In genomic region chr16:57480127-57480753, GRCh38 we compare ENCODE assay signal across 10 cellular contexts. TPM values are rescaled to one million over a fixed set of nuclear protein-coding genes. Genes with fewer than 3 reads are reported as not detected.
DNase-seq lines count a peak whose midpoint lies in the region; ATAC-seq, FAIRE-seq and TF ChIP-seq lines count a peak whose summit lies in the region.
"Had no signal": no experiment of that assay in that cellular context is flagged by ENCODE, and none has a peak within 500 bp of the region (broad histone marks: within the 10 kb centered on the region; RNA-seq: fewer than 3 reads in every experiment).

No MANE protein-coding gene starts in this region.

- FAIRE-seq in H54 (lab: Jason Lieb, UNC) = no peak
- no peak for FAIRE-seq in GM12892 (lab: Jason Lieb, UNC)

- H3K79me2 ChIP-seq in mammary epithelial cell (ENCODE audit: insufficient read depth, low read length) = no peaks in the 10 kb centered on the region

- H4K20me1 ChIP-seq in mammary epithelial cell (ENCODE audit: insufficient read depth, low read length) = no peaks in the 10 kb centered on the region

- no peak for TF ChIP-seq CTCF in mammary epithelial cell (conservative IDR thresholded peaks at IDR 0.05 in 1 of 2, IDR thresholded peaks at IDR 0.05 in 1 of 2; ENCODE audit: extremely low read depth in 1 of 2, insufficient read depth in 1 of 2, low read depth in 1 of 2, low read length in 2 of 2)
- TF ChIP-seq CTCF in stomach (IDR thresholded peaks at IDR 0.05) = no peak

- peak; percentile 12; the same call in 1 of the 2 replicates for TF ChIP-seq POLR2A in H54 (IDR thresholded peaks at IDR 0.05; ENCODE audit: low read depth, low read length)
- TF ChIP-seq POLR2A in stomach (IDR thresholded peaks at IDR 0.05) = no peak
- TF ChIP-seq POLR2A in GM12892 (IDR thresholded peaks at IDR 0.05; ENCODE audit: low read depth, low read length) = no peak

- no peaks in the 10 kb centered on the region for H3K27me3 ChIP-seq in mammary epithelial cell (ENCODE audit: insufficient read depth, low read length)
- H3K27me3 ChIP-seq in stomach = no peaks in the 10 kb centered on the region

- H3K9me3 ChIP-seq in mammary epithelial cell (replicated peaks; ENCODE audit: insufficient read depth, low read length) (no peaks in the 10 kb centered on the region), stomach (no peaks in the 10 kb centered on the region)

- H3K4me3 ChIP-seq in mammary epithelial cell (replicated peaks in 1 of 3; ENCODE audit: insufficient read depth in 1 of 3, low read depth in 2 of 3, low read length in 3 of 3) = peak overlapping the region in 1 of 3 experiments; percentile 38
- peak overlapping the region; percentile 39 to 61 (median 42) for H3K4me3 ChIP-seq in stomach

- BruUV-seq in mammary epithelial cell (replicated peaks; lab: Mats Ljungman, UMichigan) = no TSS peak

- peak overlapping the region; percentile 85 for H3K4me2 ChIP-seq in mammary epithelial cell (ENCODE audit: insufficient read depth, low read depth, low read length)

- DNase-seq in H54 (ENCODE audit: insufficient read length, low spot score) (peak; percentile 89), mammary epithelial cell (no peak), kidney tubule cell (ENCODE audit: low spot score) (peak; percentile 81), stomach (peak; percentile 92), SW 1271 (lab: John Stamatoyannopoulos, UW) (no peak), GM12892 (ENCODE audit: insufficient read length) (no peak)
- DNase-seq: activated naive CD4-positive, alpha-beta T cell; stimulated activated naive CD8-positive, alpha-beta T cell treated with anti-CD3 and anti-CD28 coated beads, Interleukin-15, Interleukin-2, amounts not matched to agents 100 U/mL and 50 U/mL, for 24 hours had no signal

- intact Hi-C loops in mammary epithelial cell (cut with micrococcal nuclease) (no loop called here), stomach (cut with DNase I; ENCODE audit: low total_unique reads) (no loop called here)

- no peak overlapping the region for H3K9ac ChIP-seq in mammary epithelial cell (ENCODE audit: insufficient read depth, low read length)

- ATAC-seq in GM21825 (IDR thresholded peaks at IDR 0.05; ENCODE audit: unreplicated experiment) = no peak
- ATAC-seq in GM21390 (IDR thresholded peaks at IDR 0.05; ENCODE audit: unreplicated experiment) = no peak
- ATAC-seq: stimulated activated naive CD8-positive, alpha-beta T cell treated with anti-CD3 and anti-CD28 coated beads, Interleukin-15, Interleukin-2, amounts not matched to agents 100 U/mL and 50 U/mL, for 24 hours had no signal

- peak overlapping the region; percentile 89 for H2AFZ ChIP-seq in mammary epithelial cell (ENCODE audit: low read depth, low read length)

- H3K27ac ChIP-seq in mammary epithelial cell (ENCODE audit: insufficient read depth, low read depth, low read length) (no peak overlapping the region), stomach (peak overlapping the region; percentile 83 to 89 (median 84))

- in situ Hi-C loops in mammary epithelial cell (cut with MboI; ENCODE audit: low sequenced_read_pairs in 2 of 2) = no loop called here

- CTCF ChIA-PET in mammary epithelial cell (lab: Charles Lee; ENCODE audit: low non-redundant PET) = no interaction called here

- WGBS in mammary epithelial cell (ENCODE audit: low coverage, missing lambda C conversion rate) = 50% methylated on average over 2 of the region's 14 CpGs
- WGBS in stomach, 5 donors = 25 to 37% (median 27%) methylated on average over 9 to 14 of the region's 14 CpGs

- H3K36me3 ChIP-seq in mammary epithelial cell (ENCODE audit: insufficient read depth, low read length) (no peaks in the 10 kb centered on the region), stomach (peaks cover under 1 to 11% (median 2%) of the 10 kb centered on the region in 4 donors)

- no peak for TF ChIP-seq EP300 in stomach (IDR thresholded peaks at IDR 0.05)

- dilution Hi-C loops in mammary epithelial cell (cut with HindIII; ENCODE audit: low sequenced_read_pairs) = no loop called here

- peaks cover 16% of the 10 kb centered on the region for H3K4me1 ChIP-seq in mammary epithelial cell (ENCODE audit: insufficient read depth, low read length)
- peaks cover 55 to 84% (median 78%) of the 10 kb centered on the region in 4 donors for H3K4me1 ChIP-seq in stomach

RNA-seq across cellular contexts. Expression of gene DOK4, which starts 6.1 kb away (rescaled TPM):
- total RNA-seq in mammary epithelial cell (10 to 100 TPM; 14.8 to 20.0 TPM), stomach (10 to 100 TPM; 11.2 to 51.0 (median 23.9) TPM)
- polyA plus RNA-seq in mammary epithelial cell (13.9 TPM), stomach (10 to 100 TPM; 21.5 to 55.9 (median 44.6) TPM)
- polyA minus RNA-seq in mammary epithelial cell = 34.1 TPM
- polyA plus RNA-seq in GM12892 (2012; ENCODE audit: missing spikeins) = 3.0 TPM

RNA-seq across cellular contexts. Expression of gene POLR2C, which starts 17.8 kb away (rescaled TPM):
- total RNA-seq in mammary epithelial cell = 10 to 100 TPM; 45.1 to 82.2 TPM
- 87.8 TPM for polyA plus RNA-seq in mammary epithelial cell
- polyA minus RNA-seq in mammary epithelial cell = 161 TPM
- 100 to 1,000 TPM in 2 of 5 donors, 10 to 100 TPM in 3; 60.0 to 162 (median 84.4) TPM for total RNA-seq in stomach
- 10 to 100 TPM; 31.8 to 56.1 (median 48.9) TPM for polyA plus RNA-seq in stomach
- polyA plus RNA-seq in GM12892 (2012; ENCODE audit: missing spikeins) = 38.2 TPM

RNA-seq across cellular contexts. Expression of gene COQ9, which starts 33.0 kb away (rescaled TPM):
- total RNA-seq in mammary epithelial cell (10 to 100 TPM; 41.2 to 42.5 TPM), stomach (100 to 1,000 TPM in 1 of 5 donors, 10 to 100 TPM in 4; 40.6 to 108 (median 58.9) TPM)
- polyA plus RNA-seq in mammary epithelial cell (69.8 TPM), stomach (10 to 100 TPM; 56.4 to 79.3 (median 74.5) TPM)
- 96.9 TPM for polyA minus RNA-seq in mammary epithelial cell
- 47.6 TPM for polyA plus RNA-seq in GM12892 (2012; ENCODE audit: missing spikeins)

RNA-seq across cellular contexts. Expression of gene CIAPIN1, which starts 33.1 kb away (rescaled TPM):
- 10 to 100 TPM; 60.8 to 69.9 TPM for total RNA-seq in mammary epithelial cell
- 63.8 TPM for polyA plus RNA-seq in mammary epithelial cell
- polyA minus RNA-seq in mammary epithelial cell = 56.2 TPM
- total RNA-seq in stomach = 100 to 1,000 TPM in 1 of 5 donors, 10 to 100 TPM in 4; 14.0 to 146 (median 37.7) TPM
- 10 to 100 TPM; 18.6 to 35.9 (median 29.6) TPM for polyA plus RNA-seq in stomach
- polyA plus RNA-seq in GM12892 (2012; ENCODE audit: missing spikeins) = 32.6 TPM

RNA-seq across cellular contexts. Expression of gene CCDC102A, which starts 56.1 kb away (rescaled TPM):
- total RNA-seq in mammary epithelial cell (1 to 10 TPM; 4.4 to 6.8 TPM), stomach (10 to 100 TPM in 2 of 5 donors, 1 to 10 TPM in 2, not detected in 1; 1.7 to 14.5 (median 6.9) TPM)
- polyA plus RNA-seq in mammary epithelial cell (4.2 TPM), stomach (1 to 10 TPM; 2.3 to 6.5 (median 4.1) TPM)
- polyA minus RNA-seq in mammary epithelial cell = 15.3 TPM
- polyA plus RNA-seq in GM12892 (2012; ENCODE audit: missing spikeins) = 2.6 TPM

Comparison
In these comparisons a context has a peak if more than half of its experiments do, and no peak if none do; other contexts are left out.
1. DNase-seq: peak in H54 (single experiment), kidney tubule cell (single experiment) and stomach (single experiment); none in mammary epithelial cell (single experiment), SW 1271 (0 of 2) and GM12892 (single experiment).